ENCODE assay signal across 27 cellular contexts in genomic region chr15:56105855-56106254, GRCh38.
DNase-seq lines count a peak whose midpoint lies in the region; ATAC-seq, FAIRE-seq and TF ChIP-seq lines count a peak whose summit lies in the region.
"Had no signal": no experiment of that assay in that cellular context is flagged by ENCODE, and none has a peak within 500 bp of the region (broad histone marks: within the 10 kb centered on the region; RNA-seq: fewer than 3 reads in every experiment).

No MANE protein-coding gene starts in this region.

- no peak for ATAC-seq in activated T-cell treated with anti-CD3 and anti-CD28 coated beads, Interleukin-2, amount 50 U/mL, for 72 hours (replicated peaks in 1 of 2)
- ATAC-seq in mucosa of descending colon (peak; percentile 76), gastroesophageal sphincter (no peak)

- no peaks in the 10 kb centered on the region for H4K20me1 ChIP-seq in keratinocyte (ENCODE audit: control insufficient read depth, extremely low read depth, insufficient read depth, low read length)
- H4K20me1 ChIP-seq: BLaER1 treated with 17β-estradiol and CSF1 and Interleukin-3, amounts not matched to agents 10 nM and 100 nM had no signal

- no peak for TF ChIP-seq EP300 in gastroesophageal sphincter (IDR thresholded peaks at IDR 0.05)

- no peak for TF ChIP-seq CTCF in keratinocyte (optimal IDR thresholded peaks at IDR 0.05 in 1 of 3, IDR thresholded peaks at IDR 0.05 in 1 of 3, conservative IDR thresholded peaks at IDR 0.05 in 1 of 3; ENCODE audit: extremely low read depth in 1 of 3, insufficient read depth in 2 of 3, low read length in 3 of 3)
- TF ChIP-seq CTCF in mucosa of descending colon (IDR thresholded peaks at IDR 0.05): no peak
- no peak for TF ChIP-seq CTCF in gastroesophageal sphincter (IDR thresholded peaks at IDR 0.05)

- H3K9me1 ChIP-seq in keratinocyte (ENCODE audit: control insufficient read depth, extremely low read depth, insufficient read depth, low read length): no peaks in the 10 kb centered on the region

- no peaks in the 10 kb centered on the region for H3K4me1 Mint-ChIP-seq in activated T-cell treated with anti-CD3 and anti-CD28 coated beads, Interleukin-2, amount 50 U/mL, for 72 hours (ENCODE audit: low read depth)
- peaks cover 3% of the 10 kb centered on the region for H3K4me1 Mint-ChIP-seq in activated T-cell treated with anti-CD3 and anti-CD28 coated beads, Interleukin-2, amount 50 U/mL, for 24 hours (ENCODE audit: low read depth)
- H3K4me1 Mint-ChIP-seq in activated CD4-positive, alpha-beta T cell treated with anti-CD3 and anti-CD28 coated beads, Interleukin-2, amount 10 ng/mL, durations not matched to agents 24 days and 14 days: no peaks in the 10 kb centered on the region
- H3K4me1 Mint-ChIP-seq: CD14-positive monocyte had no signal

- WGBS in gastroesophageal sphincter (ENCODE audit: low coverage in 1 of 2), 2 donors: 62 to 83% methylated on average over 1 of the region's 1 CpG

- H3K4me3 ChIP-seq in keratinocyte (ENCODE audit: control insufficient read depth in 2 of 3, extremely low read depth in 1 of 3, insufficient read depth in 2 of 3, low read depth in 1 of 3, low read length in 3 of 3) (no peak overlapping the region), mucosa of descending colon (no peak overlapping the region), gastroesophageal sphincter (no peak overlapping the region)
- H3K4me3 ChIP-seq: BLaER1 treated with 17β-estradiol and CSF1 and Interleukin-3, amounts not matched to agents 10 nM and 100 nM; HAP-1 had no signal

- intact Hi-C loops in mucosa of descending colon (cut with DNase I, micrococcal nuclease): no loop called here
- intact Hi-C loops in activated CD4-positive, alpha-beta T cell treated with anti-CD3 and anti-CD28 coated beads, Interleukin-2, amount 10 ng/mL, durations not matched to agents 24 days and 14 days (cut with micrococcal nuclease): no loop called here

- peak overlapping the region; percentile 14 for H3K27ac Mint-ChIP-seq in activated T-cell treated with anti-CD3 and anti-CD28 coated beads, Interleukin-2, amount 50 U/mL, for 72 hours
- no peak overlapping the region for H3K27ac Mint-ChIP-seq in activated T-cell treated with anti-CD3 and anti-CD28 coated beads, Interleukin-2, amount 50 U/mL, for 24 hours
- H3K27ac Mint-ChIP-seq in activated CD4-positive, alpha-beta T cell treated with anti-CD3 and anti-CD28 coated beads, Interleukin-2, amount 10 ng/mL, durations not matched to agents 24 days and 14 days: no peak overlapping the region
- H3K27ac Mint-ChIP-seq: CD14-positive monocyte; CD4-positive, alpha-beta T cell; HFFc6 had no signal

- dilution Hi-C loops in keratinocyte (cut with MboI; ENCODE audit: extremely low pct_ligation_motif_present, low sequenced_read_pairs): no loop called here

- no peaks in the 10 kb centered on the region for H3K4me1 ChIP-seq in keratinocyte (ENCODE audit: control insufficient read depth, extremely low read depth, insufficient read depth, low read length)
- no peaks in the 10 kb centered on the region for H3K4me1 ChIP-seq in mucosa of descending colon (ENCODE audit: low read depth)
- peaks cover 0 to 24% (median 6%) of the 10 kb centered on the region in 3 donors for H3K4me1 ChIP-seq in gastroesophageal sphincter
- H3K4me1 ChIP-seq: BE2C; BLaER1 treated with 17β-estradiol and CSF1 and Interleukin-3, amounts not matched to agents 10 nM and 100 nM; HAP-1 had no signal

- H3K27me3 Mint-ChIP-seq in activated T-cell treated with anti-CD3 and anti-CD28 coated beads, Interleukin-2, amount 50 U/mL, for 72 hours (ENCODE audit: low read depth): no peaks in the 10 kb centered on the region
- no peaks in the 10 kb centered on the region for H3K27me3 Mint-ChIP-seq in activated T-cell treated with anti-CD3 and anti-CD28 coated beads, Interleukin-2, amount 50 U/mL, for 24 hours
- H3K27me3 Mint-ChIP-seq in activated CD4-positive, alpha-beta T cell treated with anti-CD3 and anti-CD28 coated beads, Interleukin-2, amount 10 ng/mL, durations not matched to agents 24 days and 14 days: no peaks in the 10 kb centered on the region
- H3K27me3 Mint-ChIP-seq: CD4-positive, alpha-beta T cell; CD8-positive, alpha-beta memory T cell had no signal

- H3K36me3 Mint-ChIP-seq in activated T-cell treated with anti-CD3 and anti-CD28 coated beads, Interleukin-2, amount 50 U/mL, for 72 hours (ENCODE audit: insufficient read depth in 2 of 2): no peaks in the 10 kb centered on the region
- H3K36me3 Mint-ChIP-seq in activated T-cell treated with anti-CD3 and anti-CD28 coated beads, Interleukin-2, amount 50 U/mL, for 24 hours (ENCODE audit: low read depth): peaks cover 44% of the 10 kb centered on the region
- peaks cover 28% of the 10 kb centered on the region for H3K36me3 Mint-ChIP-seq in activated CD4-positive, alpha-beta T cell treated with anti-CD3 and anti-CD28 coated beads, Interleukin-2, amount 10 ng/mL, durations not matched to agents 24 days and 14 days (ENCODE audit: low read depth)

- DNase-seq in activated T-cell treated with anti-CD3 and anti-CD28 coated beads, Interleukin-2, amount 50 U/mL, for 72 hours: no peak
- DNase-seq in activated T-cell treated with anti-CD3 and anti-CD28 coated beads, Interleukin-2, amount 50 U/mL, for 24 hours: no peak
- DNase-seq in NCI-H69 (lab: John Stamatoyannopoulos, UW): peak; percentile 11
- DNase-seq in keratinocyte (ENCODE audit: low read depth, low spot score): no peak
- no peak for DNase-seq in mucosa of descending colon
- no peak for DNase-seq in AG08396 (ENCODE audit: low spot score)
- no peak for DNase-seq in activated CD4-positive, alpha-beta T cell treated with anti-CD3 and anti-CD28 coated beads, Interleukin-2, amount 10 ng/mL, durations not matched to agents 24 days and 14 days
- DNase-seq: AML-193; BE2C; CD4-positive, alpha-beta T cell; CD8-positive, alpha-beta memory T cell; DMS 273 treated with DMSO at 0.1 percent for 48 hours; DMS79; EL; GDM1; GOT3; HFFc6 had no signal

- H3K9ac ChIP-seq in keratinocyte (ENCODE audit: control insufficient read depth, extremely low read depth, insufficient read depth, low read length): no peak overlapping the region
- H3K9ac ChIP-seq: BLaER1 treated with 17β-estradiol and CSF1 and Interleukin-3, amounts not matched to agents 10 nM and 100 nM had no signal

- H3K9me3 ChIP-seq in keratinocyte (ENCODE audit: control insufficient read depth, low read depth, low read length) (no peaks in the 10 kb centered on the region), mucosa of descending colon (no peaks in the 10 kb centered on the region), gastroesophageal sphincter (no peaks in the 10 kb centered on the region)
- H3K9me3 ChIP-seq: BE2C, HAP-1 had no signal

- H2AFZ ChIP-seq in keratinocyte (ENCODE audit: control insufficient read depth, low read length): no peak overlapping the region

- H3K27ac ChIP-seq in keratinocyte (ENCODE audit: control insufficient read depth, insufficient read depth, low read length): no peak overlapping the region
- no peak overlapping the region for H3K27ac ChIP-seq in gastroesophageal sphincter
- H3K27ac ChIP-seq: 22Rv1; BLaER1 treated with 17β-estradiol and CSF1 and Interleukin-3, amounts not matched to agents 10 nM and 100 nM had no signal

- H3K36me3 ChIP-seq in keratinocyte (ENCODE audit: control insufficient read depth in 2 of 2, extremely low read depth in 1 of 2, insufficient read depth in 2 of 2, low read length in 2 of 2) (peaks cover 8 to 10% of the 10 kb centered on the region in 2 experiments), mucosa of descending colon (ENCODE audit: low read depth) (no peaks in the 10 kb centered on the region), gastroesophageal sphincter (peaks cover 0 to 7% of the 10 kb centered on the region in 2 donors)
- H3K36me3 ChIP-seq: BE2C had no signal

- H3K27me3 ChIP-seq in keratinocyte (ENCODE audit: control insufficient read depth, extremely low read depth, insufficient read depth, low read length) (no peaks in the 10 kb centered on the region), gastroesophageal sphincter (no peaks in the 10 kb centered on the region)
- H3K27me3 ChIP-seq: BE2C; BLaER1 treated with 17β-estradiol and CSF1 and Interleukin-3, amounts not matched to agents 10 nM and 100 nM had no signal

- peaks cover 13% of the 10 kb centered on the region for H3K79me2 ChIP-seq in keratinocyte (ENCODE audit: control insufficient read depth, insufficient read depth, low read length)

- TF ChIP-seq POLR2A in gastroesophageal sphincter (IDR thresholded peaks at IDR 0.05): no peak

- no peak overlapping the region for H3K4me3 Mint-ChIP-seq in activated T-cell treated with anti-CD3 and anti-CD28 coated beads, Interleukin-2, amount 50 U/mL, for 72 hours
- no peak overlapping the region for H3K4me3 Mint-ChIP-seq in activated T-cell treated with anti-CD3 and anti-CD28 coated beads, Interleukin-2, amount 50 U/mL, for 24 hours
- H3K4me3 Mint-ChIP-seq in activated CD4-positive, alpha-beta T cell treated with anti-CD3 and anti-CD28 coated beads, Interleukin-2, amount 10 ng/mL, durations not matched to agents 24 days and 14 days: no peak overlapping the region
- H3K4me3 Mint-ChIP-seq: CD14-positive monocyte; CD4-positive, alpha-beta T cell; CD8-positive, alpha-beta memory T cell; HFFc6 had no signal

- no peak overlapping the region for H3K4me2 ChIP-seq in keratinocyte (ENCODE audit: control insufficient read depth, extremely low read depth, insufficient read depth, low read depth, low read length)
- H3K4me2 ChIP-seq: BLaER1 treated with 17β-estradiol and CSF1 and Interleukin-3, amounts not matched to agents 10 nM and 100 nM had no signal

- H3K9me3 Mint-ChIP-seq in activated T-cell treated with anti-CD3 and anti-CD28 coated beads, Interleukin-2, amount 50 U/mL, for 72 hours: no peaks in the 10 kb centered on the region
- no peaks in the 10 kb centered on the region for H3K9me3 Mint-ChIP-seq in activated T-cell treated with anti-CD3 and anti-CD28 coated beads, Interleukin-2, amount 50 U/mL, for 24 hours
- H3K9me3 Mint-ChIP-seq in activated CD4-positive, alpha-beta T cell treated with anti-CD3 and anti-CD28 coated beads, Interleukin-2, amount 10 ng/mL, durations not matched to agents 24 days and 14 days: no peaks in the 10 kb centered on the region
- H3K9me3 Mint-ChIP-seq: CD4-positive, alpha-beta T cell; CD8-positive, alpha-beta memory T cell had no signal

- peak; percentile 17 for FAIRE-seq in keratinocyte (lab: Jason Lieb, UNC)
- FAIRE-seq: A204.1, D721Med, GM12891, GM18507, H54 had no signal
